Comparison of ENCODE assay signal across 1 cellular context in the genomic region with DNA sequence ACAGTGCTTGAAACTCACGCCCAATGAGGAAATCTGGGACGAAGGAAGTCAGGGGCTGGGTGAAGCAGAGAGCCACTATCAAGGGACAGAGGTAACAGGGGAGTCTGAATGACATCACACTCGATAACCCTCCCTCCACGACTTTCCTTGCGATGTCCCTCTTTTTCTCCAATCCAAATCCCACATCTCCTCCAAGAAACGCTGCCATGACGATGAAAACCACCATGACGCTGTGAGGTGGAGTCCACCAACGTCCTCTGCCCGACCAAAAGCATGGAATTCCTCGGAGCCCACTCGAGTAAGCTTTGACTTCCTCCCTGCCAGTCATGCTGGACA.
TF ChIP-seq lines count a peak whose summit lies in the region.

No MANE protein-coding gene starts in this region.

TF ChIP-seq in HepG2, 621 proteins besides CTCF, POLR2A, EP300 and RAD21:
- TF ChIP-seq MIXL1 (CRISPR knock-in tag; IDR thresholded peaks at IDR 0.05): no peak
- TF ChIP-seq ZNF180 (CRISPR knock-in tag; IDR thresholded peaks at IDR 0.05; ENCODE audit: borderline replicate concordance, low read depth): no peak
- no peak for TF ChIP-seq ZNF788 (CRISPR knock-in tag; IDR thresholded peaks at IDR 0.05; ENCODE audit: borderline replicate concordance)
- TF ChIP-seq ZNF274 (CRISPR knock-in tag; IDR thresholded peaks at IDR 0.05): no peak
- TF ChIP-seq GTF3A (CRISPR knock-in tag; conservative IDR thresholded peaks at IDR 0.05): no peak
- 0 out of 2 replicates have a peak, but pooled peaks have one; percentile 10 for TF ChIP-seq PAX8 (CRISPR knock-in tag; IDR thresholded peaks at IDR 0.05; ENCODE audit: borderline replicate concordance)
- TF ChIP-seq TFE3 (CRISPR knock-in tag; IDR thresholded peaks at IDR 0.05): no peak
- TF ChIP-seq GABPA (IDR thresholded peaks at IDR 0.05; ENCODE audit: low read depth, low read length): no peak
- TF ChIP-seq GABPA (CRISPR knock-in tag; IDR thresholded peaks at IDR 0.05; ENCODE audit: low read depth): no peak; the same call in 1 of the 2 replicates
- TF ChIP-seq KDM2A (CRISPR knock-in tag; IDR thresholded peaks at IDR 0.05; ENCODE audit: borderline replicate concordance, low read depth): no peak
- 0 out of 2 replicates have a peak, but pooled peaks have one; percentile 39 for TF ChIP-seq ZBTB21 (CRISPR knock-in tag; IDR thresholded peaks at IDR 0.05)
- no peak for TF ChIP-seq SRF (IDR thresholded peaks at IDR 0.05; ENCODE audit: low read depth, low read length)
- TF ChIP-seq ZNF839 (CRISPR knock-in tag; IDR thresholded peaks at IDR 0.05; ENCODE audit: borderline replicate concordance): no peak
- TF ChIP-seq RFX1 (IDR thresholded peaks at IDR 0.05): peak; percentile 8; the same call in 1 of the 2 replicates
- no peak for TF ChIP-seq ZNF280D (CRISPR knock-in tag; IDR thresholded peaks at IDR 0.05)
- TF ChIP-seq, protein P1, sequence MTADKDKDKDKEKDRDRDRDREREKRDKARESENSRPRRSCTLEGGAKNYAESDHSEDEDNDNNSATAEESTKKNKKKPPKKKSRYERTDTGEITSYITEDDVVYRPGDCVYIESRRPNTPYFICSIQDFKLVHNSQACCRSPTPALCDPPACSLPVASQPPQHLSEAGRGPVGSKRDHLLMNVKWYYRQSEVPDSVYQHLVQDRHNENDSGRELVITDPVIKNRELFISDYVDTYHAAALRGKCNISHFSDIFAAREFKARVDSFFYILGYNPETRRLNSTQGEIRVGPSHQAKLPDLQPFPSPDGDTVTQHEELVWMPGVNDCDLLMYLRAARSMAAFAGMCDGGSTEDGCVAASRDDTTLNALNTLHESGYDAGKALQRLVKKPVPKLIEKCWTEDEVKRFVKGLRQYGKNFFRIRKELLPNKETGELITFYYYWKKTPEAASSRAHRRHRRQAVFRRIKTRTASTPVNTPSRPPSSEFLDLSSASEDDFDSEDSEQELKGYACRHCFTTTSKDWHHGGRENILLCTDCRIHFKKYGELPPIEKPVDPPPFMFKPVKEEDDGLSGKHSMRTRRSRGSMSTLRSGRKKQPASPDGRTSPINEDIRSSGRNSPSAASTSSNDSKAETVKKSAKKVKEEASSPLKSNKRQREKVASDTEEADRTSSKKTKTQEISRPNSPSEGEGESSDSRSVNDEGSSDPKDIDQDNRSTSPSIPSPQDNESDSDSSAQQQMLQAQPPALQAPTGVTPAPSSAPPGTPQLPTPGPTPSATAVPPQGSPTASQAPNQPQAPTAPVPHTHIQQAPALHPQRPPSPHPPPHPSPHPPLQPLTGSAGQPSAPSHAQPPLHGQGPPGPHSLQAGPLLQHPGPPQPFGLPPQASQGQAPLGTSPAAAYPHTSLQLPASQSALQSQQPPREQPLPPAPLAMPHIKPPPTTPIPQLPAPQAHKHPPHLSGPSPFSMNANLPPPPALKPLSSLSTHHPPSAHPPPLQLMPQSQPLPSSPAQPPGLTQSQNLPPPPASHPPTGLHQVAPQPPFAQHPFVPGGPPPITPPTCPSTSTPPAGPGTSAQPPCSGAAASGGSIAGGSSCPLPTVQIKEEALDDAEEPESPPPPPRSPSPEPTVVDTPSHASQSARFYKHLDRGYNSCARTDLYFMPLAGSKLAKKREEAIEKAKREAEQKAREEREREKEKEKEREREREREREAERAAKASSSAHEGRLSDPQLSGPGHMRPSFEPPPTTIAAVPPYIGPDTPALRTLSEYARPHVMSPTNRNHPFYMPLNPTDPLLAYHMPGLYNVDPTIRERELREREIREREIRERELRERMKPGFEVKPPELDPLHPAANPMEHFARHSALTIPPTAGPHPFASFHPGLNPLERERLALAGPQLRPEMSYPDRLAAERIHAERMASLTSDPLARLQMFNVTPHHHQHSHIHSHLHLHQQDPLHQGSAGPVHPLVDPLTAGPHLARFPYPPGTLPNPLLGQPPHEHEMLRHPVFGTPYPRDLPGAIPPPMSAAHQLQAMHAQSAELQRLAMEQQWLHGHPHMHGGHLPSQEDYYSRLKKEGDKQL (CRISPR knock-in tag; IDR thresholded peaks at IDR 0.05; ENCODE audit: low read depth): no peak
- TF ChIP-seq KLF13 (CRISPR knock-in tag; IDR thresholded peaks at IDR 0.05): no peak
- no peak for TF ChIP-seq ZFP82 (CRISPR knock-in tag; IDR thresholded peaks at IDR 0.05; ENCODE audit: borderline replicate concordance)
- TF ChIP-seq ZNF564 (CRISPR knock-in tag; IDR thresholded peaks at IDR 0.05): no peak
- TF ChIP-seq ONECUT2 (CRISPR knock-in tag; IDR thresholded peaks at IDR 0.05): no peak
- TF ChIP-seq, protein P2, sequence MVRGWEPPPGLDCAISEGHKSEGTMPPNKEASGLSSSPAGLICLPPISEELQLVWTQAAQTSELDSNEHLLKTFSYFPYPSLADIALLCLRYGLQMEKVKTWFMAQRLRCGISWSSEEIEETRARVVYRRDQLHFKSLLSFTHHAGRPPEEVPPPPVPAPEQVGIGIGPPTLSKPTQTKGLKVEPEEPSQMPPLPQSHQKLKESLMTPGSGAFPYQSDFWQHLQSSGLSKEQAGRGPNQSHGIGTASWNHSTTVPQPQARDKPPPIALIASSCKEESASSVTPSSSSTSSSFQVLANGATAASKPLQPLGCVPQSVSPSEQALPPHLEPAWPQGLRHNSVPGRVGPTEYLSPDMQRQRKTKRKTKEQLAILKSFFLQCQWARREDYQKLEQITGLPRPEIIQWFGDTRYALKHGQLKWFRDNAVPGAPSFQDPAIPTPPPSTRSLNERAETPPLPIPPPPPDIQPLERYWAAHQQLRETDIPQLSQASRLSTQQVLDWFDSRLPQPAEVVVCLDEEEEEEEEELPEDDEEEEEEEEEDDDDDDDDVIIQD (CRISPR knock-in tag; IDR thresholded peaks at IDR 0.05; ENCODE audit: low read depth): no peak
- no peak for TF ChIP-seq ZFP90 (CRISPR knock-in tag; IDR thresholded peaks at IDR 0.05; ENCODE audit: borderline replicate concordance)
- TF ChIP-seq MTF2 (CRISPR knock-in tag; IDR thresholded peaks at IDR 0.05; ENCODE audit: borderline replicate concordance): no peak
- 0 out of 2 replicates have a peak, but pooled peaks have one; percentile 28 for TF ChIP-seq ZNF230 (CRISPR knock-in tag; IDR thresholded peaks at IDR 0.05)
- peak; percentile 74 for TF ChIP-seq CREB1 (IDR thresholded peaks at IDR 0.05)
- TF ChIP-seq CREB1 (CRISPR knock-in tag; IDR thresholded peaks at IDR 0.05): no peak
- no peak for TF ChIP-seq ZNF337 (CRISPR knock-in tag; IDR thresholded peaks at IDR 0.05; ENCODE audit: borderline replicate concordance, low read depth)
- no peak for TF ChIP-seq ZNF670 (CRISPR knock-in tag; IDR thresholded peaks at IDR 0.05; ENCODE audit: borderline replicate concordance)
- peak; percentile 16; the same call in 1 of the 2 replicates for TF ChIP-seq ZBTB40 (IDR thresholded peaks at IDR 0.05)
- no peak for TF ChIP-seq ZBTB40 (CRISPR knock-in tag; IDR thresholded peaks at IDR 0.05)
- TF ChIP-seq SMAD3 (CRISPR knock-in tag; IDR thresholded peaks at IDR 0.05): no peak
- no peak for TF ChIP-seq HOXA3 (CRISPR knock-in tag; IDR thresholded peaks at IDR 0.05)
- no peak for TF ChIP-seq ARNTL (CRISPR knock-in tag; IDR thresholded peaks at IDR 0.05)
- TF ChIP-seq ZFP91 (CRISPR knock-in tag; IDR thresholded peaks at IDR 0.05; ENCODE audit: borderline replicate concordance): no peak
- no peak for TF ChIP-seq MED8 (CRISPR knock-in tag; IDR thresholded peaks at IDR 0.05; ENCODE audit: insufficient replicate concordance)
TF ChIP-seq in HepG2: peak in this region for 6.
